Comparison of ENCODE assay signal across 20 cellular contexts in genomic region chr4:138327334-138327733, GRCh38.
"Had no signal": no experiment of that assay in that cellular context is flagged by ENCODE, and none has a peak within 500 bp of the region (broad histone marks: within the 10 kb centered on the region; RNA-seq: fewer than 3 reads in every experiment).

No MANE protein-coding gene starts in this region.

- H3K4me1 Mint-ChIP-seq: activated B cell treated with CpG ODN at 0.5 μM for 24 hours; central memory CD8-positive, alpha-beta T cell had no signal

- H3K4me3 Mint-ChIP-seq: activated B cell treated with CpG ODN at 0.5 μM for 24 hours; activated CD8-positive, alpha-beta T cell treated with anti-CD3 and anti-CD28 coated beads for 36 hours; activated T-cell treated with anti-CD3 and anti-CD28 coated beads, Interleukin-2, amount 50 U/mL, for 24 hours; central memory CD8-positive, alpha-beta T cell; neural crest cell had no signal

- H3K27me3 Mint-ChIP-seq: activated B cell treated with CpG ODN at 0.5 μM for 24 hours; activated CD8-positive, alpha-beta T cell treated with anti-CD3 and anti-CD28 coated beads for 36 hours; activated T-cell treated with anti-CD3 and anti-CD28 coated beads, Interleukin-2, amount 50 U/mL, for 24 hours; central memory CD8-positive, alpha-beta T cell had no signal

- ATAC-seq: activated CD8-positive, alpha-beta T cell treated with anti-CD3 and anti-CD28 coated beads for 36 hours; psoas muscle; right cardiac atrium had no signal

- H3K27me3 ChIP-seq: colonic mucosa, thyroid gland had no signal

- H3K27ac ChIP-seq: colonic mucosa, left ventricle myocardium inferior, psoas muscle, thyroid gland had no signal

- DNase-seq: activated B cell treated with CpG ODN at 0.5 μM for 24 hours; activated CD4-positive, alpha-beta T cell treated with anti-CD3 and anti-CD28 coated beads for 48 hours; activated CD8-positive, alpha-beta T cell treated with anti-CD3 and anti-CD28 coated beads for 36 hours; activated naive CD4-positive, alpha-beta T cell treated with Interleukin-2 at 50 U/mL for 16 hours; activated T-cell treated with anti-CD3 and anti-CD28 coated beads, Interleukin-2, amount 50 U/mL, for 24 hours; aorta; colonic mucosa; hypothalamus; kidney; left ventricle myocardium inferior; mammary epithelial cell; midbrain; psoas muscle; right cardiac atrium; stimulated activated CD4-positive, alpha-beta T cell treated with anti-CD3 and anti-CD28 coated beads, Interleukin-2, amount 100 ng/mL, for 24 hours; stimulated activated naive CD4-positive, alpha-beta T cell treated with Interleukin-2 at 50 U/mL for 16 hours; thyroid gland had no signal

- H3K9me3 Mint-ChIP-seq: activated CD8-positive, alpha-beta T cell treated with anti-CD3 and anti-CD28 coated beads for 36 hours; activated T-cell treated with anti-CD3 and anti-CD28 coated beads, Interleukin-2, amount 50 U/mL, for 24 hours; activated T-helper 2 cell treated with anti-CD3 and anti-CD28 coated beads, Interferon-gamma antibody, Interleukin-2, Interleukin-4, amounts not matched to agents 10 μg/mL and 5 μg/mL and 100 μg/mL, durations not matched to agents 14 hours and 24 hours and 36 hours had no signal

- H3K27ac Mint-ChIP-seq: activated B cell treated with CpG ODN at 0.5 μM for 24 hours; activated CD8-positive, alpha-beta T cell treated with anti-CD3 and anti-CD28 coated beads for 36 hours; activated T-cell treated with anti-CD3 and anti-CD28 coated beads, Interleukin-2, amount 50 U/mL, for 24 hours; activated T-helper 2 cell treated with anti-CD3 and anti-CD28 coated beads, Interferon-gamma antibody, Interleukin-2, Interleukin-4, amounts not matched to agents 10 μg/mL and 5 μg/mL and 100 μg/mL, durations not matched to agents 14 hours and 24 hours and 36 hours had no signal

- H3K9me3 ChIP-seq: colonic mucosa, left ventricle myocardium inferior, psoas muscle, thyroid gland had no signal

- H3K4me1 ChIP-seq: colonic mucosa, psoas muscle, thyroid gland had no signal

- H3K36me3 ChIP-seq: colonic mucosa, left ventricle myocardium inferior, thyroid gland had no signal

- H3K4me3 ChIP-seq: colonic mucosa, left ventricle myocardium inferior, psoas muscle, thyroid gland had no signal
